ENCODE assay signal across 24 cellular contexts in genomic region chr13:113565526-113566226, GRCh38. TPM values are rescaled to one million over a fixed set of nuclear protein-coding genes. Genes with fewer than 3 reads are reported as not detected.
DNase-seq lines count a peak whose midpoint lies in the region; ATAC-seq, FAIRE-seq and TF ChIP-seq lines count a peak whose summit lies in the region.
"Had no signal": no experiment of that assay in that cellular context is flagged by ENCODE, and none has a peak within 500 bp of the region (broad histone marks: within the 10 kb centered on the region; RNA-seq: fewer than 3 reads in every experiment).

No MANE protein-coding gene starts in this region.

- TF ChIP-seq CTCF in right atrium auricular region (IDR thresholded peaks at IDR 0.05) (no peak), H1 (IDR thresholded peaks at IDR 0.05; ENCODE audit: control extremely low read depth in 1 of 3, insufficient read depth in 1 of 3, low read depth in 1 of 3, low read length in 3 of 3) (no peak), lung (IDR thresholded peaks at IDR 0.05; ENCODE audit: control extremely low read depth, extremely low read depth) (no peak), vagina (IDR thresholded peaks at IDR 0.05) (no peak)

- no peak overlapping the region for H3K27ac Mint-ChIP-seq in T-helper 2 cell treated with Interferon-gamma antibody and Interleukin-4, amounts not matched to agents 5 μg/mL and 100 μg/mL, for 36 hours
- H3K27ac Mint-ChIP-seq: activated T-helper 1 cell treated with anti-CD3 and anti-CD28 coated beads, Interleukin-12 subunit alpha, Interleukin-12 subunit beta, Interleukin-2, Interleukin-4 antibody, amounts not matched to agents 30 ng/mL and 10 ng/mL and 1 ng/mL, durations not matched to agents 14 hours and 24 hours and 36 hours; nephron had no signal

- no peak overlapping the region for H3K4me3 ChIP-seq in right atrium auricular region
- no peak overlapping the region for H3K4me3 ChIP-seq in right cardiac atrium (ENCODE audit: low read length)
- no peak overlapping the region for H3K4me3 ChIP-seq in H1 (ENCODE audit: extremely low read depth in 1 of 4, insufficient read depth in 2 of 4, low read depth in 3 of 4, low read length in 4 of 4)
- H3K4me3 ChIP-seq in lung: no peak overlapping the region
- H3K4me3 ChIP-seq in vagina: no peak overlapping the region
- H3K4me3 ChIP-seq: ovary had no signal

- H3K4me1 Mint-ChIP-seq in T-helper 2 cell treated with Interferon-gamma antibody and Interleukin-4, amounts not matched to agents 5 μg/mL and 100 μg/mL, for 36 hours (ENCODE audit: low read depth): no peaks in the 10 kb centered on the region

- H2BK120ac ChIP-seq in H1 (replicated peaks; ENCODE audit: low read depth, low read length): no peak overlapping the region

- no peak overlapping the region for H2AFZ ChIP-seq in H1 (ENCODE audit: low read length)

- no peaks in the 10 kb centered on the region for H3K36me3 Mint-ChIP-seq in T-helper 2 cell treated with Interferon-gamma antibody and Interleukin-4, amounts not matched to agents 5 μg/mL and 100 μg/mL, for 36 hours (ENCODE audit: low read depth)

- H2BK20ac ChIP-seq in H1 (ENCODE audit: low read length): no peak overlapping the region

- H2BK5ac ChIP-seq in H1 (ENCODE audit: low read depth, low read length): no peak overlapping the region

- FAIRE-seq in H1 (lab: Jason Lieb, UNC): no peak
- FAIRE-seq: G401.6 had no signal

- TF ChIP-seq POLR2A in H1 (IDR thresholded peaks at IDR 0.05; ENCODE audit: control extremely low read depth in 1 of 2, low read depth in 2 of 2, low read length in 2 of 2) (no peak), vagina (IDR thresholded peaks at IDR 0.05) (no peak)

- H3K27ac ChIP-seq in right atrium auricular region: no peak overlapping the region
- H3K27ac ChIP-seq in right cardiac atrium (ENCODE audit: low read length): no peak overlapping the region
- H3K27ac ChIP-seq in H1 (ENCODE audit: low read depth, low read length): no peak overlapping the region
- no peak overlapping the region for H3K27ac ChIP-seq in lung (ENCODE audit: low read depth in 1 of 2, low read length in 1 of 2)
- H3K27ac ChIP-seq in vagina: no peak overlapping the region
- H3K27ac ChIP-seq: brain microvascular endothelial cell, ovary had no signal

- no peak overlapping the region for H4K91ac ChIP-seq in H1 (replicated peaks; ENCODE audit: insufficient read length, low read length)

- no peaks in the 10 kb centered on the region for H3K79me2 ChIP-seq in H1 (ENCODE audit: control insufficient read depth in 1 of 2, insufficient read depth in 2 of 2, low read length in 2 of 2)

- H3K9ac ChIP-seq in H1 (replicated peaks in 1 of 4; ENCODE audit: extremely low read depth in 1 of 4, low read depth in 3 of 4, low read length in 3 of 4): no peak overlapping the region

- no peaks in the 10 kb centered on the region for H3K79me1 ChIP-seq in H1 (ENCODE audit: low read depth, low read length)

- no peak overlapping the region for H3K14ac ChIP-seq in H1 (ENCODE audit: insufficient read length)

- no peak overlapping the region for H2BK15ac ChIP-seq in H1 (ENCODE audit: low read length)

- no peak overlapping the region for H3K18ac ChIP-seq in H1 (ENCODE audit: extremely low read depth, low read length)

- no peaks in the 10 kb centered on the region for H3K9me3 ChIP-seq in right atrium auricular region
- H3K9me3 ChIP-seq in right cardiac atrium (ENCODE audit: control insufficient read depth, low read length): no peaks in the 10 kb centered on the region
- no peaks in the 10 kb centered on the region for H3K9me3 ChIP-seq in H1 (ENCODE audit: insufficient read depth in 2 of 2, low read depth in 1 of 2, low read length in 1 of 2)
- H3K9me3 ChIP-seq in lung (ENCODE audit: control insufficient read depth in 2 of 2, insufficient read depth in 1 of 2, low read length in 1 of 2): no peaks in the 10 kb centered on the region
- H3K9me3 ChIP-seq in vagina: no peaks in the 10 kb centered on the region
- H3K9me3 ChIP-seq: ovary had no signal

- no peak overlapping the region for H3K4me3 Mint-ChIP-seq in T-helper 2 cell treated with Interferon-gamma antibody and Interleukin-4, amounts not matched to agents 5 μg/mL and 100 μg/mL, for 36 hours
- H3K4me3 Mint-ChIP-seq: activated T-helper 1 cell treated with anti-CD3 and anti-CD28 coated beads, Interleukin-12 subunit alpha, Interleukin-12 subunit beta, Interleukin-2, Interleukin-4 antibody, amounts not matched to agents 30 ng/mL and 10 ng/mL and 1 ng/mL, durations not matched to agents 14 hours and 24 hours and 36 hours; nephron had no signal

- no peaks in the 10 kb centered on the region for H3K27me3 ChIP-seq in right atrium auricular region
- peaks cover 3% of the 10 kb centered on the region for H3K27me3 ChIP-seq in right cardiac atrium (ENCODE audit: control insufficient read depth, insufficient read depth)
- H3K27me3 ChIP-seq in H1 (replicated peaks in 1 of 4; ENCODE audit: control insufficient read depth in 3 of 4, extremely low read depth in 1 of 4, insufficient read depth in 3 of 4, low read length in 3 of 4): no peaks in the 10 kb centered on the region
- H3K27me3 ChIP-seq in lung (ENCODE audit: control insufficient read depth, insufficient read depth): no peaks in the 10 kb centered on the region
- no peaks in the 10 kb centered on the region for H3K27me3 ChIP-seq in vagina
- H3K27me3 ChIP-seq: brain microvascular endothelial cell, ovary had no signal

- peak overlapping the region; percentile 14; the same call in 1 of the 2 replicates for H4K8ac ChIP-seq in H1 (ENCODE audit: extremely low read depth, insufficient read depth, low read length)

- H3K9me3 Mint-ChIP-seq in T-helper 2 cell treated with Interferon-gamma antibody and Interleukin-4, amounts not matched to agents 5 μg/mL and 100 μg/mL, for 36 hours: no peaks in the 10 kb centered on the region
- H3K9me3 Mint-ChIP-seq: activated T-helper 1 cell treated with anti-CD3 and anti-CD28 coated beads, Interleukin-12 subunit alpha, Interleukin-12 subunit beta, Interleukin-2, Interleukin-4 antibody, amounts not matched to agents 30 ng/mL and 10 ng/mL and 1 ng/mL, durations not matched to agents 14 hours and 24 hours and 36 hours had no signal

- ATAC-seq in right cardiac atrium: no peak
- no peak for ATAC-seq in lung (ENCODE audit: insufficient read depth, low FRiP score)
- no peak for ATAC-seq in HG02938 (IDR thresholded peaks at IDR 0.05; ENCODE audit: unreplicated experiment)
- no peak for ATAC-seq in GM21390 (IDR thresholded peaks at IDR 0.05; ENCODE audit: unreplicated experiment)
- ATAC-seq: left ventricle myocardium superior had no signal

- H3K4me1 ChIP-seq in right atrium auricular region (no peaks in the 10 kb centered on the region), right cardiac atrium (ENCODE audit: control insufficient read depth, insufficient read depth, low read length) (no peaks in the 10 kb centered on the region), H1 (replicated peaks in 1 of 4; ENCODE audit: control insufficient read depth in 3 of 4, insufficient read depth in 4 of 4, low read length in 3 of 4) (peaks cover 0 to 4% (median 1%) of the 10 kb centered on the region in 4 experiments; a peak in 2 of 7 replicates), lung (ENCODE audit: control insufficient read depth in 2 of 2, insufficient read depth in 2 of 2, low read length in 2 of 2) (no peaks in the 10 kb centered on the region), vagina (no peaks in the 10 kb centered on the region)

- no peak overlapping the region for H3K4ac ChIP-seq in H1 (replicated peaks; ENCODE audit: insufficient read length, low read depth, low read length)

- no peak overlapping the region for H2AK5ac ChIP-seq in H1 (ENCODE audit: low read depth, low read length)

- no peaks in the 10 kb centered on the region for H4K20me1 ChIP-seq in H1 (replicated peaks in 1 of 2; ENCODE audit: control insufficient read depth in 1 of 2, insufficient read depth in 2 of 2, low read length in 2 of 2)

- intact Hi-C loops in right cardiac atrium (cut with DNase I): loop anchor here in 1 of 4 donors (10.0 kb wide), 1 partner anchor 111 kb away; the partner anchor contains the start of gene ADPRHL1
- intact Hi-C loops in vagina (cut with DNase I): no loop called here

- H3K23ac ChIP-seq in H1 (ENCODE audit: insufficient read length): no peak overlapping the region

- DNase-seq in right atrium auricular region (ENCODE audit: low spot score) (peak; percentile 26), right cardiac atrium (no peak), H1 (ENCODE audit: low read depth in 1 of 2, low spot score in 2 of 2) (peak in 1 of 2 experiments; percentile 37), lung (ENCODE audit: low spot score) (peak; percentile 24), vagina (ENCODE audit: extremely low spot score in 2 of 2) (peak; percentile 52 to 79)
- DNase-seq in T-helper 2 cell treated with Interferon-gamma antibody and Interleukin-4, amounts not matched to agents 5 μg/mL and 100 μg/mL, for 36 hours (ENCODE audit: low spot score): no peak
- DNase-seq: activated CD4-positive, CD25-positive, alpha-beta regulatory T cell treated with anti-CD3 and anti-CD28 coated beads, Interleukin-2, amount 50 U/mL, for 72 hours; activated naive CD4-positive, alpha-beta T cell treated with anti-CD3 and anti-CD28 coated beads, Interleukin-2, amount 50 U/mL, for 16 hours; amniotic stem cell; brain microvascular endothelial cell; DMS53; HCEC 1CT; KBM-7; left ventricle myocardium superior; NCI-H1417; NCI-H2081; RPMI8226; stimulated activated CD4-positive, alpha-beta T cell treated with anti-CD3 and anti-CD28 coated beads, Interleukin-2, amount 100 ng/mL, for 48 hours had no signal

- H3K36me3 ChIP-seq in right atrium auricular region: no peaks in the 10 kb centered on the region
- no peaks in the 10 kb centered on the region for H3K36me3 ChIP-seq in H1 (ENCODE audit: control insufficient read depth in 2 of 4, insufficient read depth in 4 of 4, low read length in 3 of 4)
- no peaks in the 10 kb centered on the region for H3K36me3 ChIP-seq in lung (ENCODE audit: control insufficient read depth in 2 of 2, insufficient read depth in 2 of 2, low read length in 2 of 2)
- H3K36me3 ChIP-seq in vagina: no peaks in the 10 kb centered on the region
- H3K36me3 ChIP-seq: brain microvascular endothelial cell, ovary had no signal

- TF ChIP-seq RAD21 in H1 (IDR thresholded peaks at IDR 0.05 in 1 of 2, conservative IDR thresholded peaks at IDR 0.05 in 1 of 2; ENCODE audit: low read depth in 2 of 2, low read length in 2 of 2): no peak

- CTCF ChIA-PET in H1 (lab: Charles Lee; ENCODE audit: partially characterized antibody): interaction anchor here (1.5 kb wide), 1 partner anchor 14 kb away, joined by 5 read pairs; no protein-coding TSS in a partner anchor

- H2BK12ac ChIP-seq in H1 (ENCODE audit: low read depth, low read length): no peak overlapping the region

- 80% methylated on average over 26 of the region's 26 CpGs for WGBS in right cardiac atrium
- WGBS in H1 (ENCODE audit: extremely low coverage in 1 of 2, insufficient coverage in 1 of 2, insufficient read length in 1 of 2, insufficient replicate concordance in 2 of 2, low coverage in 1 of 2, low lambda C conversion rate in 2 of 2, missing lambda C conversion rate in 1 of 2), 2 experiments: 91% methylated on average over 26 of the region's 26 CpGs; no CpG with 5 or more reads in 1 of the 2 experiments
- 81 to 89% methylated on average over 26 of the region's 26 CpGs for WGBS in lung, 2 donors

- H3K56ac ChIP-seq in H1 (replicated peaks; ENCODE audit: insufficient read length, low read depth, low read length): no peak overlapping the region

- peaks cover 14% of the 10 kb centered on the region for H3K27me3 Mint-ChIP-seq in T-helper 2 cell treated with Interferon-gamma antibody and Interleukin-4, amounts not matched to agents 5 μg/mL and 100 μg/mL, for 36 hours (ENCODE audit: low read depth)

- POLR2A ChIA-PET in H1 (lab: Charles Lee; ENCODE audit: partially characterized antibody): interaction anchor here (0.6 kb wide), 1 partner anchor 39 kb away, joined by 4 read pairs; no protein-coding TSS in a partner anchor

- H4K5ac ChIP-seq in H1 (ENCODE audit: insufficient read length, low read depth, low read length): no peak overlapping the region

- H3K23me2 ChIP-seq in H1 (ENCODE audit: low read depth, low read length): no peaks in the 10 kb centered on the region; the same call in 1 of the 2 replicates

- no peak for TF ChIP-seq EP300 in H1 (IDR thresholded peaks at IDR 0.05; ENCODE audit: borderline replicate concordance in 1 of 2, low read depth in 2 of 2, low read length in 2 of 2)

- H3K4me2 ChIP-seq in H1 (ENCODE audit: insufficient read depth in 1 of 2, low read depth in 2 of 2, low read length in 2 of 2): no peak overlapping the region

RNA-seq across cellular contexts. Expression of gene TFDP1, which starts 18.9 kb away (rescaled TPM):
- total RNA-seq in right atrium auricular region: 10 to 100 TPM; 34.4 to 40.4 TPM
- total RNA-seq in right cardiac atrium: 10 to 100 TPM; 48.1 to 54.2 (median 51.1) TPM
- 37.1 TPM for polyA plus RNA-seq in right cardiac atrium
- total RNA-seq in H1 (2021; fragmentation: NEBNext Ultra II Directional; extraction: Animal tissue kit (Norgen Biotek cat#: 25700)): 81.9 and 84.8 TPM in 2 replicates
- polyA plus RNA-seq in H1 (2011; rRNA removed): 35.5 and 43.6 TPM in 2 replicates
- polyA plus RNA-seq in H1 (2011; cell fraction: cytosol; rRNA removed): 51.7 TPM
- 54.2 TPM for polyA plus RNA-seq in H1 (2011; cell fraction: nucleus; rRNA removed)
- polyA plus RNA-seq in H1 (2012, experiment 1 of 2): 68.2 to 75.6 TPM (median 71.3 TPM) in 4 replicates
- 27.7 TPM for polyA plus RNA-seq in H1 (2012, experiment 2 of 2)
- polyA plus RNA-seq in H1 (2013, experiment 1 of 2): 54.0 TPM
- polyA plus RNA-seq in H1 (2013, experiment 2 of 2): 54.0 TPM
- polyA minus RNA-seq in H1 (2011; rRNA and poly(A)+ RNA removed): 51.8 and 52.5 TPM in 2 replicates
- polyA minus RNA-seq in H1 (2011; cell fraction: cytosol; rRNA and poly(A)+ RNA removed): 33.2 TPM
- polyA minus RNA-seq in H1 (2011; cell fraction: nucleus; rRNA and poly(A)+ RNA removed): 26.5 TPM
- 10 to 100 TPM; 44.1 to 44.2 TPM for total RNA-seq in lung
- polyA plus RNA-seq in lung: 10 to 100 TPM; 19.6 to 36.6 TPM
- 40.0 TPM for total RNA-seq in vagina

Comparison
In these comparisons a context has a peak if more than half of its experiments do, and no peak if none do; other contexts are left out.
1. DNase-seq: peak in right atrium auricular region (single experiment), lung (single experiment) and vagina (2 of 2); none in right cardiac atrium (0 of 3) and T-helper 2 cell treated with Interferon-gamma antibody and Interleukin-4, amounts not matched to agents 5 μg/mL and 100 μg/mL, for 36 hours (single experiment).